In the genomic region with DNA sequence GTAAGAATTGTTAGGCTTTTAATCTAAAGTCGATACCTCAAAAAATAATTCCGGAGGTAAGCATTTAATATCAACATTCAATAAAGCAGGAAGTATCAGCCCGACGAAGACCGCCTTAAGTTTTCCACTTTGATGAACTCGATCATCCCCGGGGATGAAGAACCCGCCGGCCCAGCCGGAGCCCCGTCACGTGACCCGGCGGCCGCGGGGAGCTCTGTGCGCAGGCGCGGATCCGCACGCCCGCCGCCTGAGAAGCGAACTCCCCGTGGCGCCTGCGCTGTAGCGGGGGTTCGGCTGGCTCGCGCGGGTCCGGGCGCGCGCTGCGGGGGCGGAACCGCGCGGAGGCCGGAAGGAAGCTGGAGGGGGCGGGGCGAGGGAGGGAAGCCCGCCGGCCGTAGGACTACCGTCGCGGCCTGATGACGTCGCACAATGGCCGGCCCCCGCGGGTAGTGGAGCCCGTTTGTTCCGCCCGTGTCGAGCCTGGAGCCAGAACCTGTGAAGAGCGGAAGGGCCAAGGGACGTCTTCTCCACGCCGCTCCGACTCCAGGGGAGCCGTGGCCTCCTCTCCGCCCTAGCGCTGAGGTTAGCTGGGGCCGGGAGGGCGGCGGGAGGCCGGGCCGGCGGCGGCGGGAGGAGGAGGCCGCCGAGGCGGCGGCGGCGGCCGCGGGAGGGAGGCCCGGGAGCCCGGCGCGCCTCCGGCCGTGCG, we compare ENCODE assay signal across 1 cellular context.
A peak's percentile ranks its signal among the peaks of the same experiment; 100 is the strongest.
TF ChIP-seq lines count a peak whose summit lies in the region.

A gene (plus strand): TSS at position 419 of the 706 bp plus-strand sequence. CDS start 6,721 bp downstream, outside the sequence.

TF ChIP-seq in HepG2, 621 proteins besides CTCF, POLR2A, EP300 and RAD21 (continued from another document and continues in another):
- TF ChIP-seq, protein P1, sequence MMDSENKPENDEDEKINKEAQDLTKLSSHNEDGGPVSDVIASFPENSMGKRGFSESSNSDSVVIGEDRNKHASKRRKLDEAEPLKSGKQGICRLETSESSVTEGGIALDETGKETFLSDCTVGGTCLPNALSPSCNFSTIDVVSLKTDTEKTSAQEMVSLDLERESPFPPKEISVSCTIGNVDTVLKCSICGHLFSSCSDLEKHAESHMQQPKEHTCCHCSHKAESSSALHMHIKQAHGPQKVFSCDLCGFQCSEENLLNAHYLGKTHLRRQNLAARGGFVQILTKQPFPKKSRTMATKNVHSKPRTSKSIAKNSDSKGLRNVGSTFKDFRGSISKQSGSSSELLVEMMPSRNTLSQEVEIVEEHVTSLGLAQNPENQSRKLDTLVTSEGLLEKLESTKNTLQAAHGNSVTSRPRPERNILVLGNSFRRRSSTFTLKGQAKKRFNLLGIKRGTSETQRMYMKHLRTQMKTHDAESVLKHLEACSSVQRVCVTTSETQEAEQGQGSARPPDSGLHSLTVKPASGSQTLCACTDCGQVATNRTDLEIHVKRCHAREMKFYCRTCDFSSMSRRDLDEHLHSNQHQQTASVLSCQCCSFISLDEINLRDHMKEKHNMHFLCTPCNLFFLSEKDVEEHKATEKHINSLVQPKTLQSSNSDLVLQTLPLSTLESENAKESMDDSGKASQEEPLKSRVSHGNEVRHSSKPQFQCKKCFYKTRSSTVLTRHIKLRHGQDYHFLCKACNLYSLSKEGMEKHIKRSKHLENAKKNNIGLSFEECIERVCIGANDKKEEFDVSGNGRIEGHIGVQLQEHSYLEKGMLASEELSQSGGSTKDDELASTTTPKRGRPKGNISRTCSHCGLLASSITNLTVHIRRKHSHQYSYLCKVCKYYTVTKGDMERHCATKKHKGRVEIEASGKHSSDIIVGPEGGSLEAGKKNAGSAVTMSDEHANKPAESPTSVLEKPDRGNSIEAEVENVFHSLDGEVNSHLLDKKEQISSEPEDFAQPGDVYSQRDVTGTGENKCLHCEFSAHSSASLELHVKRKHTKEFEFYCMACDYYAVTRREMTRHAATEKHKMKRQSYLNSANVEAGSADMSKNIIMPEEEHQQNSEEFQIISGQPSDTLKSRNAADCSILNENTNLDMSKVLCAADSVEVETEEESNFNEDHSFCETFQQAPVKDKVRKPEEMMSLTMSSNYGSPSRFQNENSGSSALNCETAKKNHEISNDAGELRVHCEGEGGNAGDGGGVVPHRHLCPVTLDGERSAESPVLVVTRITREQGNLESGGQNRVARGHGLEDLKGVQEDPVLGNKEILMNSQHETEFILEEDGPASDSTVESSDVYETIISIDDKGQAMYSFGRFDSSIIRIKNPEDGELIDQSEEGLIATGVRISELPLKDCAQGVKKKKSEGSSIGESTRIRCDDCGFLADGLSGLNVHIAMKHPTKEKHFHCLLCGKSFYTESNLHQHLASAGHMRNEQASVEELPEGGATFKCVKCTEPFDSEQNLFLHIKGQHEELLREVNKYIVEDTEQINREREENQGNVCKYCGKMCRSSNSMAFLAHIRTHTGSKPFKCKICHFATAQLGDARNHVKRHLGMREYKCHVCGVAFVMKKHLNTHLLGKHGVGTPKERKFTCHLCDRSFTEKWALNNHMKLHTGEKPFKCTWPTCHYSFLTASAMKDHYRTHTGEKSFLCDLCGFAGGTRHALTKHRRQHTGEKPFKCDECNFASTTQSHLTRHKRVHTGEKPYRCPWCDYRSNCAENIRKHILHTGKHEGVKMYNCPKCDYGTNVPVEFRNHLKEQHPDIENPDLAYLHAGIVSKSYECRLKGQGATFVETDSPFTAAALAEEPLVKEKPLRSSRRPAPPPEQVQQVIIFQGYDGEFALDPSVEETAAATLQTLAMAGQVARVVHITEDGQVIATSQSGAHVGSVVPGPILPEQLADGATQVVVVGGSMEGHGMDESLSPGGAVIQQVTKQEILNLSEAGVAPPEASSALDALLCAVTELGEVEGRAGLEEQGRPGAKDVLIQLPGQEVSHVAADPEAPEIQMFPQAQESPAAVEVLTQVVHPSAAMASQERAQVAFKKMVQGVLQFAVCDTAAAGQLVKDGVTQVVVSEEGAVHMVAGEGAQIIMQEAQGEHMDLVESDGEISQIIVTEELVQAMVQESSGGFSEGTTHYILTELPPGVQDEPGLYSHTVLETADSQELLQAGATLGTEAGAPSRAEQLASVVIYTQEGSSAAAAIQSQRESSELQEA (CRISPR knock-in tag; IDR thresholded peaks at IDR 0.05; ENCODE audit: not compliant biosample characterization): no peak
- TF ChIP-seq, protein P2, sequence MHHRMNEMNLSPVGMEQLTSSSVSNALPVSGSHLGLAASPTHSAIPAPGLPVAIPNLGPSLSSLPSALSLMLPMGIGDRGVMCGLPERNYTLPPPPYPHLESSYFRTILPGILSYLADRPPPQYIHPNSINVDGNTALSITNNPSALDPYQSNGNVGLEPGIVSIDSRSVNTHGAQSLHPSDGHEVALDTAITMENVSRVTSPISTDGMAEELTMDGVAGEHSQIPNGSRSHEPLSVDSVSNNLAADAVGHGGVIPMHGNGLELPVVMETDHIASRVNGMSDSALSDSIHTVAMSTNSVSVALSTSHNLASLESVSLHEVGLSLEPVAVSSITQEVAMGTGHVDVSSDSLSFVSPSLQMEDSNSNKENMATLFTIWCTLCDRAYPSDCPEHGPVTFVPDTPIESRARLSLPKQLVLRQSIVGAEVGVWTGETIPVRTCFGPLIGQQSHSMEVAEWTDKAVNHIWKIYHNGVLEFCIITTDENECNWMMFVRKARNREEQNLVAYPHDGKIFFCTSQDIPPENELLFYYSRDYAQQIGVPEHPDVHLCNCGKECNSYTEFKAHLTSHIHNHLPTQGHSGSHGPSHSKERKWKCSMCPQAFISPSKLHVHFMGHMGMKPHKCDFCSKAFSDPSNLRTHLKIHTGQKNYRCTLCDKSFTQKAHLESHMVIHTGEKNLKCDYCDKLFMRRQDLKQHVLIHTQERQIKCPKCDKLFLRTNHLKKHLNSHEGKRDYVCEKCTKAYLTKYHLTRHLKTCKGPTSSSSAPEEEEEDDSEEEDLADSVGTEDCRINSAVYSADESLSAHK (CRISPR knock-in tag; IDR thresholded peaks at IDR 0.05; ENCODE audit: borderline replicate concordance): no peak
- TF ChIP-seq ZNF775 (CRISPR knock-in tag; IDR thresholded peaks at IDR 0.05; ENCODE audit: borderline replicate concordance): no peak
- TF ChIP-seq ZFP36L1 (CRISPR knock-in tag; IDR thresholded peaks at IDR 0.05): no peak; the same call in 1 of the 2 replicates
- TF ChIP-seq AKAP8 (CRISPR knock-in tag; IDR thresholded peaks at IDR 0.05): 0 out of 2 replicates have a peak, but pooled peaks have one; percentile 33
- no peak for TF ChIP-seq HOXA7 (CRISPR knock-in tag; IDR thresholded peaks at IDR 0.05)
- peak; percentile 88 for TF ChIP-seq YEATS4 (CRISPR knock-in tag; IDR thresholded peaks at IDR 0.05; ENCODE audit: borderline replicate concordance)
- TF ChIP-seq SRF (IDR thresholded peaks at IDR 0.05; ENCODE audit: low read depth, low read length): no peak
- no peak for TF ChIP-seq ZBTB7A (CRISPR knock-in tag; IDR thresholded peaks at IDR 0.05)
- TF ChIP-seq, protein P3, sequence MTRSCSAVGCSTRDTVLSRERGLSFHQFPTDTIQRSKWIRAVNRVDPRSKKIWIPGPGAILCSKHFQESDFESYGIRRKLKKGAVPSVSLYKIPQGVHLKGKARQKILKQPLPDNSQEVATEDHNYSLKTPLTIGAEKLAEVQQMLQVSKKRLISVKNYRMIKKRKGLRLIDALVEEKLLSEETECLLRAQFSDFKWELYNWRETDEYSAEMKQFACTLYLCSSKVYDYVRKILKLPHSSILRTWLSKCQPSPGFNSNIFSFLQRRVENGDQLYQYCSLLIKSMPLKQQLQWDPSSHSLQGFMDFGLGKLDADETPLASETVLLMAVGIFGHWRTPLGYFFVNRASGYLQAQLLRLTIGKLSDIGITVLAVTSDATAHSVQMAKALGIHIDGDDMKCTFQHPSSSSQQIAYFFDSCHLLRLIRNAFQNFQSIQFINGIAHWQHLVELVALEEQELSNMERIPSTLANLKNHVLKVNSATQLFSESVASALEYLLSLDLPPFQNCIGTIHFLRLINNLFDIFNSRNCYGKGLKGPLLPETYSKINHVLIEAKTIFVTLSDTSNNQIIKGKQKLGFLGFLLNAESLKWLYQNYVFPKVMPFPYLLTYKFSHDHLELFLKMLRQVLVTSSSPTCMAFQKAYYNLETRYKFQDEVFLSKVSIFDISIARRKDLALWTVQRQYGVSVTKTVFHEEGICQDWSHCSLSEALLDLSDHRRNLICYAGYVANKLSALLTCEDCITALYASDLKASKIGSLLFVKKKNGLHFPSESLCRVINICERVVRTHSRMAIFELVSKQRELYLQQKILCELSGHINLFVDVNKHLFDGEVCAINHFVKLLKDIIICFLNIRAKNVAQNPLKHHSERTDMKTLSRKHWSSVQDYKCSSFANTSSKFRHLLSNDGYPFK (CRISPR knock-in tag; IDR thresholded peaks at IDR 0.05; ENCODE audit: borderline replicate concordance): no peak; the same call in 1 of the 2 replicates
- 0 out of 2 replicates have a peak, but pooled peaks have one; percentile 41 for TF ChIP-seq ZSCAN29 (CRISPR knock-in tag; conservative IDR thresholded peaks at IDR 0.05)
- no peak for TF ChIP-seq SSRP1 (CRISPR knock-in tag; IDR thresholded peaks at IDR 0.05)
- TF ChIP-seq SAP130 (CRISPR knock-in tag; IDR thresholded peaks at IDR 0.05; ENCODE audit: low read depth): peak; percentile 95
- no peak; the same call in 1 of the 2 replicates for TF ChIP-seq ZFP1 (CRISPR knock-in tag; IDR thresholded peaks at IDR 0.05)
- TF ChIP-seq, protein P4, sequence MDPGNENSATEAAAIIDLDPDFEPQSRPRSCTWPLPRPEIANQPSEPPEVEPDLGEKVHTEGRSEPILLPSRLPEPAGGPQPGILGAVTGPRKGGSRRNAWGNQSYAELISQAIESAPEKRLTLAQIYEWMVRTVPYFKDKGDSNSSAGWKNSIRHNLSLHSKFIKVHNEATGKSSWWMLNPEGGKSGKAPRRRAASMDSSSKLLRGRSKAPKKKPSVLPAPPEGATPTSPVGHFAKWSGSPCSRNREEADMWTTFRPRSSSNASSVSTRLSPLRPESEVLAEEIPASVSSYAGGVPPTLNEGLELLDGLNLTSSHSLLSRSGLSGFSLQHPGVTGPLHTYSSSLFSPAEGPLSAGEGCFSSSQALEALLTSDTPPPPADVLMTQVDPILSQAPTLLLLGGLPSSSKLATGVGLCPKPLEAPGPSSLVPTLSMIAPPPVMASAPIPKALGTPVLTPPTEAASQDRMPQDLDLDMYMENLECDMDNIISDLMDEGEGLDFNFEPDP (CRISPR knock-in tag; conservative IDR thresholded peaks at IDR 0.05): no peak
- no peak for TF ChIP-seq ZNF569 (CRISPR knock-in tag; IDR thresholded peaks at IDR 0.05; ENCODE audit: borderline replicate concordance)
- TF ChIP-seq RFXANK (CRISPR knock-in tag; IDR thresholded peaks at IDR 0.05): 0 out of 2 replicates have a peak, but pooled peaks have one; percentile 63
- 0 out of 2 replicates have a peak, but pooled peaks have one; percentile 48 for TF ChIP-seq DNMT3B (CRISPR knock-in tag; conservative IDR thresholded peaks at IDR 0.05)
- TF ChIP-seq, protein P5, sequence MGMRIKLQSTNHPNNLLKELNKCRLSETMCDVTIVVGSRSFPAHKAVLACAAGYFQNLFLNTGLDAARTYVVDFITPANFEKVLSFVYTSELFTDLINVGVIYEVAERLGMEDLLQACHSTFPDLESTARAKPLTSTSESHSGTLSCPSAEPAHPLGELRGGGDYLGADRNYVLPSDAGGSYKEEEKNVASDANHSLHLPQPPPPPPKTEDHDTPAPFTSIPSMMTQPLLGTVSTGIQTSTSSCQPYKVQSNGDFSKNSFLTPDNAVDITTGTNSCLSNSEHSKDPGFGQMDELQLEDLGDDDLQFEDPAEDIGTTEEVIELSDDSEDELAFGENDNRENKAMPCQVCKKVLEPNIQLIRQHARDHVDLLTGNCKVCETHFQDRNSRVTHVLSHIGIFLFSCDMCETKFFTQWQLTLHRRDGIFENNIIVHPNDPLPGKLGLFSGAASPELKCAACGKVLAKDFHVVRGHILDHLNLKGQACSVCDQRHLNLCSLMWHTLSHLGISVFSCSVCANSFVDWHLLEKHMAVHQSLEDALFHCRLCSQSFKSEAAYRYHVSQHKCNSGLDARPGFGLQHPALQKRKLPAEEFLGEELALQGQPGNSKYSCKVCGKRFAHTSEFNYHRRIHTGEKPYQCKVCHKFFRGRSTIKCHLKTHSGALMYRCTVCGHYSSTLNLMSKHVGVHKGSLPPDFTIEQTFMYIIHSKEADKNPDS (CRISPR knock-in tag; IDR thresholded peaks at IDR 0.05): no peak
- no peak for TF ChIP-seq TBP (CRISPR knock-in tag; IDR thresholded peaks at IDR 0.05)
- peak; percentile 95 for TF ChIP-seq BHLHE40 (IDR thresholded peaks at IDR 0.05; ENCODE audit: low read length)
- no peak for TF ChIP-seq PAF1 (CRISPR knock-in tag; IDR thresholded peaks at IDR 0.05)
- no peak for TF ChIP-seq NFE2L1 (CRISPR knock-in tag; IDR thresholded peaks at IDR 0.05; ENCODE audit: borderline replicate concordance)
- TF ChIP-seq RXRB (CRISPR knock-in tag; IDR thresholded peaks at IDR 0.05; ENCODE audit: borderline replicate concordance): 0 out of 2 replicates have a peak, but pooled peaks have one; percentile 44
- TF ChIP-seq NCOR1 (IDR thresholded peaks at IDR 0.05; ENCODE audit: borderline replicate concordance, low read length): no peak
- no peak for TF ChIP-seq PTBP1 (IDR thresholded peaks at IDR 0.05; ENCODE audit: low read depth, low read length, poor library complexity, severe bottlenecking)
- TF ChIP-seq ZNF747 (CRISPR knock-in tag; IDR thresholded peaks at IDR 0.05; ENCODE audit: borderline replicate concordance): no peak
- TF ChIP-seq, protein P6, sequence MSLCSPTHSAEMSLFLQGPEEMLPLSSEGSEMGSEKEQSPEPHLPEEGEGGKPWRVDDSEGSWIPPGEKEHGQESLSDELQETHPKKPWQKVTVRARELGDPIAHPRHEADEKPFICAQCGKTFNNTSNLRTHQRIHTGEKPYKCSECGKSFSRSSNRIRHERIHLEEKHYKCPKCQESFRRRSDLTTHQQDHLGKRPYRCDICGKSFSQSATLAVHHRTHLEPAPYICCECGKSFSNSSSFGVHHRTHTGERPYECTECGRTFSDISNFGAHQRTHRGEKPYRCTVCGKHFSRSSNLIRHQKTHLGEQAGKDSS (CRISPR knock-in tag; IDR thresholded peaks at IDR 0.05; ENCODE audit: borderline replicate concordance, low read depth): peak; percentile 58
- TF ChIP-seq, protein P7, sequence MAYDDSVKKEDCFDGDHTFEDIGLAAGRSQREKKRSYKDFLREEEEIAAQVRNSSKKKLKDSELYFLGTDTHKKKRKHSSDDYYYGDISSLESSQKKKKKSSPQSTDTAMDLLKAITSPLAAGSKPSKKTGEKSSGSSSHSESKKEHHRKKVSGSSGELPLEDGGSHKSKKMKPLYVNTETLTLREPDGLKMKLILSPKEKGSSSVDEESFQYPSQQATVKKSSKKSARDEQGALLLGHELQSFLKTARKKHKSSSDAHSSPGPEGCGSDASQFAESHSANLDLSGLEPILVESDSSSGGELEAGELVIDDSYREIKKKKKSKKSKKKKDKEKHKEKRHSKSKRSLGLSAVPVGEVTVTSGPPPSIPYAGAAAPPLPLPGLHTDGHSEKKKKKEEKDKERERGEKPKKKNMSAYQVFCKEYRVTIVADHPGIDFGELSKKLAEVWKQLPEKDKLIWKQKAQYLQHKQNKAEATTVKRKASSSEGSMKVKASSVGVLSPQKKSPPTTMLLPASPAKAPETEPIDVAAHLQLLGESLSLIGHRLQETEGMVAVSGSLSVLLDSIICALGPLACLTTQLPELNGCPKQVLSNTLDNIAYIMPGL (CRISPR knock-in tag; IDR thresholded peaks at IDR 0.05; ENCODE audit: borderline replicate concordance in 1 of 2, low read depth in 1 of 2): peak; percentile 61 to 67; a peak in 3 of 4 replicates
- TF ChIP-seq, protein P8, sequence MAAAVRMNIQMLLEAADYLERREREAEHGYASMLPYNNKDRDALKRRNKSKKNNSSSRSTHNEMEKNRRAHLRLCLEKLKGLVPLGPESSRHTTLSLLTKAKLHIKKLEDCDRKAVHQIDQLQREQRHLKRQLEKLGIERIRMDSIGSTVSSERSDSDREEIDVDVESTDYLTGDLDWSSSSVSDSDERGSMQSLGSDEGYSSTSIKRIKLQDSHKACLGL (CRISPR knock-in tag; IDR thresholded peaks at IDR 0.05): peak; percentile 9
- TF ChIP-seq GATA4 (IDR thresholded peaks at IDR 0.05; ENCODE audit: borderline replicate concordance, low read depth): 0 out of 2 replicates have a peak, but pooled peaks have one; percentile 11
- TF ChIP-seq HIVEP1 (CRISPR knock-in tag; IDR thresholded peaks at IDR 0.05): peak; percentile 27; the same call in 1 of the 2 replicates
